Comparison of ENCODE assay signal across 20 cellular contexts in genomic region chr2:52968043-52968442, GRCh38.
DNase-seq lines count a peak whose midpoint lies in the region; ATAC-seq, FAIRE-seq and TF ChIP-seq lines count a peak whose summit lies in the region.
"Had no signal": no experiment of that assay in that cellular context is flagged by ENCODE, and none has a peak within 500 bp of the region (broad histone marks: within the 10 kb centered on the region; RNA-seq: fewer than 3 reads in every experiment).

No MANE protein-coding gene starts in this region.

- H3K27me3 ChIP-seq in OCI-LY3 (ENCODE audit: low read depth, low read length), result no peaks in the 10 kb centered on the region

- H3K4me2 ChIP-seq in OCI-LY3 (ENCODE audit: low read length), result peak overlapping the region; percentile 33; the same call in 1 of the 2 replicates

- TF ChIP-seq CTCF in OCI-LY3 (IDR thresholded peaks at IDR 0.05; ENCODE audit: low read depth, low read length), result no peak
- TF ChIP-seq CTCF in fibroblast of the aortic adventitia (IDR thresholded peaks at IDR 0.05; ENCODE audit: insufficient read depth, low read length), result no peak

- peak overlapping the region; percentile 16; the same call in 1 of the 2 replicates for H2AFZ ChIP-seq in OCI-LY3 (ENCODE audit: low read depth, low read length)
- H2AFZ ChIP-seq: GM23248 had no signal

- no peaks in the 10 kb centered on the region for H4K20me1 ChIP-seq in OCI-LY3 (ENCODE audit: insufficient read depth, low read length)

- H3K4me1 ChIP-seq in OCI-LY3 (ENCODE audit: low read length), result peaks cover 3% of the 10 kb centered on the region; the same call in 1 of the 2 replicates

- peak; percentile 73 for ATAC-seq in HG03439 (IDR thresholded peaks at IDR 0.05; ENCODE audit: unreplicated experiment)
- no peak for ATAC-seq in HG03095 (IDR thresholded peaks at IDR 0.05; ENCODE audit: unreplicated experiment)
- ATAC-seq: HepG2, K562 had no signal

- H3K27ac ChIP-seq in OCI-LY3 (ENCODE audit: low read length), result no peak overlapping the region
- H3K27ac ChIP-seq: GM23248 had no signal

- no peaks in the 10 kb centered on the region for H3K9me3 ChIP-seq in OCI-LY3 (ENCODE audit: insufficient read depth, low read length)

- peak; percentile 64 for FAIRE-seq in H54 (lab: Jason Lieb, UNC)
- FAIRE-seq: A204.1, GM12891, HepG2, HTR-8/SVneo, K562 had no signal

- no peaks in the 10 kb centered on the region for H3K79me2 ChIP-seq in OCI-LY3 (ENCODE audit: low read length)

- no peak overlapping the region for H3K4me3 ChIP-seq in OCI-LY3 (ENCODE audit: low read length)
- no peak overlapping the region for H3K4me3 ChIP-seq in fibroblast of the aortic adventitia (ENCODE audit: low read depth, low read length)
- H3K4me3 ChIP-seq: GM23248, K562 had no signal

- no peaks in the 10 kb centered on the region for H3K36me3 ChIP-seq in OCI-LY3 (replicated peaks; ENCODE audit: low read depth, low read length)

- no peak overlapping the region for H3K9ac ChIP-seq in OCI-LY3 (ENCODE audit: low read length)
- H3K9ac ChIP-seq: GM23248 had no signal

- DNase-seq in H54 (ENCODE audit: insufficient read length, low spot score) (no peak), fibroblast of the aortic adventitia (ENCODE audit: low read depth) (peak; percentile 8), dedifferentiated amniotic fluid mesenchymal stem cell (ENCODE audit: extremely low spot score) (no peak), UCSD-AML1 (lab: John Stamatoyannopoulos, UW; ENCODE audit: unreplicated experiment) (no peak)
- DNase-seq in stimulated activated CD8-positive, alpha-beta memory T cell treated with anti-CD3 and anti-CD28 coated beads, Interleukin-4, amount 100 ng/mL, for 48 hours, result no peak
- DNase-seq: C1 segment of cervical spinal cord; Calu3; CD4-positive, alpha-beta T cell; DMS 273 treated with DMSO at 0.1 percent for 48 hours; GM23248; H7; Kasumi-1 had no signal

- TF ChIP-seq POLR2A in H54 (IDR thresholded peaks at IDR 0.05; ENCODE audit: low read depth, low read length), result no peak
